In genomic region chr2:87521057-87521456, GRCh38 we compare ENCODE assay signal across 7 cellular contexts.
DNase-seq lines count a peak whose midpoint lies in the region; ATAC-seq lines count a peak whose summit lies in the region.
"Not testable (repeated sequence)": the region's sequence is repeated elsewhere in the genome, so short reads cannot be mapped to it uniquely, and the experiment has no call there.

No MANE protein-coding gene starts in this region.

- not testable (repeated sequence) for H3K27me3 Mint-ChIP-seq in natural killer cell treated with Interleukin-12 subunit alpha and Interleukin-12 subunit beta and Interleukin-15 and Interleukin-18, amount 100 ng/mL, for 72 hours

- H3K4me3 Mint-ChIP-seq in natural killer cell treated with Interleukin-12 subunit alpha and Interleukin-12 subunit beta and Interleukin-15 and Interleukin-18, amount 100 ng/mL, for 72 hours = not testable (repeated sequence)

- H3K36me3 Mint-ChIP-seq in activated naive CD4-positive, alpha-beta T cell treated with anti-CD3 and anti-CD28 coated beads, Interleukin-2, amount 50 U/mL, for 72 hours = peaks cover 0 to 11% of the 10 kb centered on the region in 2 donors
- H3K36me3 Mint-ChIP-seq in natural killer cell treated with Interleukin-12 subunit alpha and Interleukin-12 subunit beta and Interleukin-15 and Interleukin-18, amount 100 ng/mL, for 72 hours = not testable (repeated sequence)

- ATAC-seq in GM18868 (IDR thresholded peaks at IDR 0.05; ENCODE audit: unreplicated experiment) (peak; percentile 49), GM21526 (IDR thresholded peaks at IDR 0.05; ENCODE audit: low FRiP score, unreplicated experiment) (peak; percentile 39), HG03025 (IDR thresholded peaks at IDR 0.05; ENCODE audit: low FRiP score, unreplicated experiment) (peak; percentile 68), HG03558 (IDR thresholded peaks at IDR 0.05; ENCODE audit: extremely low read depth, unreplicated experiment) (peak; percentile 45)
- peak; percentile 59 to 83 for ATAC-seq in activated naive CD4-positive, alpha-beta T cell treated with anti-CD3 and anti-CD28 coated beads, Interleukin-2, amount 50 U/mL, for 72 hours
- peak; percentile 53 to 64 for ATAC-seq in natural killer cell treated with Interleukin-12 subunit alpha and Interleukin-12 subunit beta and Interleukin-15 and Interleukin-18, amount 100 ng/mL, for 72 hours

- peak; percentile 47 for DNase-seq in activated CD4-positive, alpha-beta T cell treated with anti-CD3 and anti-CD28 coated beads, Interleukin-2, amount 50 U/mL, for 1 hour
- not testable (repeated sequence) for DNase-seq in activated naive CD4-positive, alpha-beta T cell treated with anti-CD3 and anti-CD28 coated beads, Interleukin-2, amount 50 U/mL, for 72 hours (ENCODE audit: low spot score in 2 of 2); natural killer cell treated with Interleukin-12 subunit alpha and Interleukin-12 subunit beta and Interleukin-15 and Interleukin-18, amount 100 ng/mL, for 72 hours (ENCODE audit: low spot score)

- peaks cover 4 to 11% of the 10 kb centered on the region in 2 donors for H3K4me1 Mint-ChIP-seq in natural killer cell treated with Interleukin-12 subunit alpha and Interleukin-12 subunit beta and Interleukin-15 and Interleukin-18, amount 100 ng/mL, for 72 hours (ENCODE audit: low read depth in 2 of 2)

- peak overlapping the region in 1 of 2 donors; percentile 88 for H3K27ac Mint-ChIP-seq in activated naive CD4-positive, alpha-beta T cell treated with anti-CD3 and anti-CD28 coated beads, Interleukin-2, amount 50 U/mL, for 72 hours
- not testable (repeated sequence) for H3K27ac Mint-ChIP-seq in natural killer cell treated with Interleukin-12 subunit alpha and Interleukin-12 subunit beta and Interleukin-15 and Interleukin-18, amount 100 ng/mL, for 72 hours

- H3K9me3 Mint-ChIP-seq in activated naive CD4-positive, alpha-beta T cell treated with anti-CD3 and anti-CD28 coated beads, Interleukin-2, amount 50 U/mL, for 72 hours; natural killer cell treated with Interleukin-12 subunit alpha and Interleukin-12 subunit beta and Interleukin-15 and Interleukin-18, amount 100 ng/mL, for 72 hours: not testable (repeated sequence)
